ENCODE assay signal across 1 cellular context in genomic region chr6:132812255-132812732, GRCh38.
TF ChIP-seq lines count a peak whose summit lies in the region.

No MANE protein-coding gene starts in this region.

TF ChIP-seq in K562, 482 proteins besides CTCF, POLR2A, EP300 and RAD21 (continued from another document):
- TF ChIP-seq ETV1 (tag; conservative IDR thresholded peaks at IDR 0.05; ENCODE audit: low read depth), result no peak
- TF ChIP-seq ZNF134 (CRISPR knock-in tag; conservative IDR thresholded peaks at IDR 0.05), result no peak
- TF ChIP-seq POLR2AphosphoS5 (IDR thresholded peaks at IDR 0.05; ENCODE audit: control insufficient read depth, insufficient read depth, low read depth, low read length), result 0 out of 2 replicates have a peak, but pooled peaks have one; percentile 27
- TF ChIP-seq KLF16 (IDR thresholded peaks at IDR 0.05), result peak; percentile 95
- TF ChIP-seq CBFA2T3 (IDR thresholded peaks at IDR 0.05), result peak; percentile 40; the same call in 1 of the 2 replicates
- TF ChIP-seq ESRRA (IDR thresholded peaks at IDR 0.05; ENCODE audit: borderline replicate concordance, low read depth), result no peak
- TF ChIP-seq, protein P1, sequence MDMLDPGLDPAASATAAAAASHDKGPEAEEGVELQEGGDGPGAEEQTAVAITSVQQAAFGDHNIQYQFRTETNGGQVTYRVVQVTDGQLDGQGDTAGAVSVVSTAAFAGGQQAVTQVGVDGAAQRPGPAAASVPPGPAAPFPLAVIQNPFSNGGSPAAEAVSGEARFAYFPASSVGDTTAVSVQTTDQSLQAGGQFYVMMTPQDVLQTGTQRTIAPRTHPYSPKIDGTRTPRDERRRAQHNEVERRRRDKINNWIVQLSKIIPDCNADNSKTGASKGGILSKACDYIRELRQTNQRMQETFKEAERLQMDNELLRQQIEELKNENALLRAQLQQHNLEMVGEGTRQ (CRISPR knock-in tag; IDR thresholded peaks at IDR 0.05), result no peak
- TF ChIP-seq ELK3 (CRISPR knock-in tag; IDR thresholded peaks at IDR 0.05), result no peak
- TF ChIP-seq HDAC2 (IDR thresholded peaks at IDR 0.05), result 0 out of 2 replicates have a peak, but pooled peaks have one; percentile 45
- no peak for TF ChIP-seq MAFF (IDR thresholded peaks at IDR 0.05; ENCODE audit: low read length)
- no peak for TF ChIP-seq RAD51 (IDR thresholded peaks at IDR 0.05; ENCODE audit: borderline replicate concordance, low read depth)
- TF ChIP-seq ZNF174 (CRISPR knock-in tag; IDR thresholded peaks at IDR 0.05), result no peak
- no peak for TF ChIP-seq POLR2B (IDR thresholded peaks at IDR 0.05; ENCODE audit: low read depth, partially characterized antibody)
- no peak for TF ChIP-seq HLTF (IDR thresholded peaks at IDR 0.05)
- no peak for TF ChIP-seq ZBTB26 (CRISPR knock-in tag; IDR thresholded peaks at IDR 0.05)
- TF ChIP-seq ZNF76 (CRISPR knock-in tag; IDR thresholded peaks at IDR 0.05; ENCODE audit: borderline replicate concordance), result no peak
- TF ChIP-seq MED1 (CRISPR knock-in tag; IDR thresholded peaks at IDR 0.05; ENCODE audit: borderline replicate concordance), result no peak
- TF ChIP-seq HNRNPH1 (optimal IDR thresholded peaks at IDR 0.05; ENCODE audit: low read depth, low read length), result no peak
- TF ChIP-seq IFI16 (CRISPR knock-in tag; IDR thresholded peaks at IDR 0.05), result no peak
- TF ChIP-seq DPF2 (IDR thresholded peaks at IDR 0.05), result 0 out of 2 replicates have a peak, but pooled peaks have one; percentile 18
- TF ChIP-seq, protein P2, sequence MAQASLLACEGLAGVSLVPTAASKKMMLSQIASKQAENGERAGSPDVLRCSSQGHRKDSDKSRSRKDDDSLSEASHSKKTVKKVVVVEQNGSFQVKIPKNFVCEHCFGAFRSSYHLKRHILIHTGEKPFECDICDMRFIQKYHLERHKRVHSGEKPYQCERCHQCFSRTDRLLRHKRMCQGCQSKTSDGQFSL (CRISPR knock-in tag; IDR thresholded peaks at IDR 0.05), result no peak
- TF ChIP-seq, protein P2 (tag; IDR thresholded peaks at IDR 0.05), result no peak
- no peak for TF ChIP-seq JUN (IDR thresholded peaks at IDR 0.05; ENCODE audit: borderline replicate concordance, low read depth, low read length)
- no peak for TF ChIP-seq JUN (CRISPR knock-in tag; IDR thresholded peaks at IDR 0.05; ENCODE audit: borderline replicate concordance)
- TF ChIP-seq FOSL1 (tag; conservative IDR thresholded peaks at IDR 0.05), result 0 out of 2 replicates have a peak, but pooled peaks have one; percentile 25
- TF ChIP-seq ILF3 (IDR thresholded peaks at IDR 0.05; ENCODE audit: borderline replicate concordance), result no peak
- no peak for TF ChIP-seq REST (CRISPR knock-in tag; IDR thresholded peaks at IDR 0.05; ENCODE audit: low read depth)
- TF ChIP-seq NCOA2 (IDR thresholded peaks at IDR 0.05; ENCODE audit: partially characterized antibody in 2 of 2), result no peak
- peak; percentile 67; the same call in 1 of the 2 replicates for TF ChIP-seq RFX5 (IDR thresholded peaks at IDR 0.05; ENCODE audit: low read depth, low read length)
- TF ChIP-seq ZKSCAN3 (CRISPR knock-in tag; IDR thresholded peaks at IDR 0.05), result no peak
- TF ChIP-seq ZNF644 (tag; IDR thresholded peaks at IDR 0.05; ENCODE audit: low read depth), result no peak
- peak; percentile 69 for TF ChIP-seq LEF1 (IDR thresholded peaks at IDR 0.05)
- no peak for TF ChIP-seq DDX20 (tag; IDR thresholded peaks at IDR 0.05; ENCODE audit: low read depth)
- TF ChIP-seq CREB3 (tag; conservative IDR thresholded peaks at IDR 0.05; ENCODE audit: low read depth), result no peak
- TF ChIP-seq MYBL2 (IDR thresholded peaks at IDR 0.05; ENCODE audit: low read depth), result no peak
- TF ChIP-seq MYBL2 (CRISPR knock-in tag; IDR thresholded peaks at IDR 0.05; ENCODE audit: borderline replicate concordance), result no peak
- TF ChIP-seq TEAD4 (IDR thresholded peaks at IDR 0.05; ENCODE audit: low read length), result peak; percentile 36; the same call in 1 of the 2 replicates
- TF ChIP-seq TEAD4 (CRISPR knock-in tag; IDR thresholded peaks at IDR 0.05; ENCODE audit: borderline replicate concordance), result no peak
- peak; percentile 33 for TF ChIP-seq KDM5B (IDR thresholded peaks at IDR 0.05; ENCODE audit: insufficient replicate concordance, low read depth, low read length)
- TF ChIP-seq NCOA1 (IDR thresholded peaks at IDR 0.05; ENCODE audit: low read depth), result no peak
- TF ChIP-seq ZEB2 (IDR thresholded peaks at IDR 0.05), result no peak
- TF ChIP-seq SRF (CRISPR knock-in tag; IDR thresholded peaks at IDR 0.05), result no peak
- TF ChIP-seq FOXA3 (CRISPR knock-in tag; conservative IDR thresholded peaks at IDR 0.05 in 1 of 2, IDR thresholded peaks at IDR 0.05 in 1 of 2), result peak; percentile 45 to 62; a peak in 2 of 4 replicates
- TF ChIP-seq TCF7 (IDR thresholded peaks at IDR 0.05; ENCODE audit: borderline replicate concordance), result no peak
- no peak for TF ChIP-seq SPI1 (IDR thresholded peaks at IDR 0.05; ENCODE audit: borderline replicate concordance, low read depth, low read length)
- TF ChIP-seq JUNB (CRISPR knock-in tag; conservative IDR thresholded peaks at IDR 0.05), result no peak
- TF ChIP-seq TSC22D4 (tag; IDR thresholded peaks at IDR 0.05), result no peak
- no peak for TF ChIP-seq ZSCAN32 (CRISPR knock-in tag; IDR thresholded peaks at IDR 0.05)
- TF ChIP-seq BRF2 (IDR thresholded peaks at IDR 0.05; ENCODE audit: borderline replicate concordance, insufficient read depth, insufficient read length), result no peak
- no peak for TF ChIP-seq TEAD2 (tag; IDR thresholded peaks at IDR 0.05)
- TF ChIP-seq CREBBP (IDR thresholded peaks at IDR 0.05; ENCODE audit: low read depth, low read length), result no peak
- TF ChIP-seq PTTG1 (tag; IDR thresholded peaks at IDR 0.05; ENCODE audit: low read depth), result no peak
- 0 out of 2 replicates have a peak, but pooled peaks have one; percentile 11 for TF ChIP-seq TCF3 (CRISPR knock-in tag; IDR thresholded peaks at IDR 0.05)
- TF ChIP-seq SIRT6 (IDR thresholded peaks at IDR 0.05; ENCODE audit: low read depth, low read length), result no peak
- TF ChIP-seq, protein P3, sequence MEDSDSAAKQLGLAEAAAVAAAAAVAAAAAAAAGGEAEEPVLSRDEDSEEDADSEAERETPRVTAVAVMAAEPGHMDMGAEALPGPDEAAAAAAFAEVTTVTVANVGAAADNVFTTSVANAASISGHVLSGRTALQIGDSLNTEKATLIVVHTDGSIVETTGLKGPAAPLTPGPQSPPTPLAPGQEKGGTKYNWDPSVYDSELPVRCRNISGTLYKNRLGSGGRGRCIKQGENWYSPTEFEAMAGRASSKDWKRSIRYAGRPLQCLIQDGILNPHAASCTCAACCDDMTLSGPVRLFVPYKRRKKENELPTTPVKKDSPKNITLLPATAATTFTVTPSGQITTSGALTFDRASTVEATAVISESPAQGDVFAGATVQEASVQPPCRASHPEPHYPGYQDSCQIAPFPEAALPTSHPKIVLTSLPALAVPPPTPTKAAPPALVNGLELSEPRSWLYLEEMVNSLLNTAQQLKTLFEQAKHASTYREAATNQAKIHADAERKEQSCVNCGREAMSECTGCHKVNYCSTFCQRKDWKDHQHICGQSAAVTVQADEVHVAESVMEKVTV (CRISPR knock-in tag; IDR thresholded peaks at IDR 0.05), result no peak
- TF ChIP-seq U2AF2 (optimal IDR thresholded peaks at IDR 0.05; ENCODE audit: low read depth, low read length), result no peak
- TF ChIP-seq FOXK2 (conservative IDR thresholded peaks at IDR 0.05 in 1 of 2, IDR thresholded peaks at IDR 0.05 in 1 of 2; ENCODE audit: low read depth in 2 of 2), result peak in 1 of 2 experiments; percentile 41; a peak in 3 of 4 replicates
- TF ChIP-seq SMAD4 (CRISPR knock-in tag; conservative IDR thresholded peaks at IDR 0.05), result no peak
- TF ChIP-seq FOXP1 (CRISPR knock-in tag; IDR thresholded peaks at IDR 0.05), result no peak
- TF ChIP-seq ZNF830 (CRISPR knock-in tag; IDR thresholded peaks at IDR 0.05), result no peak
- no peak for TF ChIP-seq ATF6 (CRISPR knock-in tag; IDR thresholded peaks at IDR 0.05)
- 0 out of 2 replicates have a peak, but pooled peaks have one; percentile 6 for TF ChIP-seq SMARCA4 (IDR thresholded peaks at IDR 0.05)
